ENCODE assay signal across 27 cellular contexts in genomic region chr1:19222573-19222972, GRCh38.
"Had no signal": no experiment of that assay in that cellular context is flagged by ENCODE, and none has a peak within 500 bp of the region (broad histone marks: within the 10 kb centered on the region; RNA-seq: fewer than 3 reads in every experiment).

No MANE protein-coding gene starts in this region.

- H3K27me3 Mint-ChIP-seq: dendritic cell treated with granulocyte-macrophage colony-stimulating factor and Interleukin-4, amounts not matched to agents 40 ng/mL and 50 ng/mL, for 4 days; naive thymus-derived CD8-positive, alpha-beta T cell had no signal

- H3K4me3 Mint-ChIP-seq: dendritic cell treated with granulocyte-macrophage colony-stimulating factor and Interleukin-4, amounts not matched to agents 40 ng/mL and 50 ng/mL, for 4 days; immature natural killer cell; naive thymus-derived CD8-positive, alpha-beta T cell; nephron progenitor cell had no signal

- H3K4me1 ChIP-seq: colonic mucosa, esophagus squamous epithelium, lower lobe of right lung, prostate gland, testis, tibial artery had no signal

- FAIRE-seq: small intestine, urothelium cell line had no signal

- H3K4me1 Mint-ChIP-seq: nephron progenitor cell had no signal

- ATAC-seq: left colon; left ventricle myocardium superior; naive thymus-derived CD8-positive, alpha-beta T cell; right cardiac atrium had no signal

- H3K27me3 ChIP-seq: colonic mucosa, esophagus squamous epithelium, stomach, testis, tibial artery, upper lobe of left lung had no signal

- H3K27ac Mint-ChIP-seq: dendritic cell treated with granulocyte-macrophage colony-stimulating factor and Interleukin-4, amounts not matched to agents 40 ng/mL and 50 ng/mL, for 4 days; nephron progenitor cell had no signal

- DNase-seq: colonic mucosa; effector CD8-positive, alpha-beta T cell; erythroblast; esophagus squamous epithelium; foreskin melanocyte; hypothalamus; immature natural killer cell; islet precursor cell; kidney glomerular epithelial cell; left colon; left ventricle myocardium superior; lower lobe of right lung; naive thymus-derived CD8-positive, alpha-beta T cell; nephron progenitor cell; nucleus accumbens; right cardiac atrium; small intestine; stimulated activated CD4-positive, alpha-beta T cell treated with anti-CD3 and anti-CD28 coated beads, Interleukin-15, amount 100 ng/mL, for 24 hours; stimulated activated CD4-positive, alpha-beta T cell treated with anti-CD3 and anti-CD28 coated beads, Interleukin-2, amount 100 ng/mL, for 48 hours; stimulated activated naive CD4-positive, alpha-beta T cell; stomach; testis; upper lobe of left lung had no signal

- H3K4me3 ChIP-seq: colonic mucosa, esophagus squamous epithelium, lower lobe of right lung, prostate gland, stomach, testis, tibial artery, upper lobe of left lung had no signal

- H3K27ac ChIP-seq: colonic mucosa, esophagus squamous epithelium, lower lobe of right lung, prostate gland, stomach, testis, tibial artery, upper lobe of left lung had no signal

- H3K36me3 ChIP-seq: colonic mucosa had no signal

- H3K9me3 ChIP-seq: colonic mucosa, esophagus squamous epithelium, lower lobe of right lung, prostate gland, stomach, testis, tibial artery, upper lobe of left lung had no signal

- H3K9me3 Mint-ChIP-seq: dendritic cell treated with granulocyte-macrophage colony-stimulating factor and Interleukin-4, amounts not matched to agents 40 ng/mL and 50 ng/mL, for 4 days; immature natural killer cell; naive thymus-derived CD8-positive, alpha-beta T cell; nephron progenitor cell had no signal
